Comparison of ENCODE assay signal across 1 cellular context in the genomic region with DNA sequence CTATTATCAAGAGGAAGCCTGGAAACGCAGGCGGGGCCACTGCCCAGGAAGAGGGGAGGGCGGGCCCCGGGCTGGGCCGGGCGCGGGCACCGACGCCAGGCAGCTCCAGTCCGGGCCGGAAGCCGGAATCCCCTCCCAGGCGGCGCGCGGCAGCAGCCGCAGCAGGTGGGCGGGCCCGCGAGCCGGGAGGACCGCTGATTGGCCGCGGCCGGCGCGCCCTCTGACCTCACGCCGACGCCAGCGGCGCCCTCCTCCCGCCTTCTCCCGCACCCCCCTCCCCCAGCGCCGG.
TF ChIP-seq lines count a peak whose summit lies in the region.

No MANE protein-coding gene starts in this region.

TF ChIP-seq in endothelial cell of umbilical vein, 7 proteins besides CTCF, POLR2A, EP300 and RAD21:
- no peak for TF ChIP-seq GATA2 (IDR thresholded peaks at IDR 0.05; ENCODE audit: insufficient read depth, insufficient read length, low read depth, low read length)
- TF ChIP-seq FOS (IDR thresholded peaks at IDR 0.05; ENCODE audit: borderline replicate concordance, insufficient read depth, low read length): no peak
- TF ChIP-seq EZH2 (IDR thresholded peaks at IDR 0.05; ENCODE audit: borderline replicate concordance, low read depth, low read length, severe bottlenecking): no peak
- TF ChIP-seq POLR2AphosphoS5 (IDR thresholded peaks at IDR 0.05; ENCODE audit: insufficient read depth, low read depth, low read length): peak; percentile 89
